ENCODE assay signal across 14 cellular contexts in the genomic region with DNA sequence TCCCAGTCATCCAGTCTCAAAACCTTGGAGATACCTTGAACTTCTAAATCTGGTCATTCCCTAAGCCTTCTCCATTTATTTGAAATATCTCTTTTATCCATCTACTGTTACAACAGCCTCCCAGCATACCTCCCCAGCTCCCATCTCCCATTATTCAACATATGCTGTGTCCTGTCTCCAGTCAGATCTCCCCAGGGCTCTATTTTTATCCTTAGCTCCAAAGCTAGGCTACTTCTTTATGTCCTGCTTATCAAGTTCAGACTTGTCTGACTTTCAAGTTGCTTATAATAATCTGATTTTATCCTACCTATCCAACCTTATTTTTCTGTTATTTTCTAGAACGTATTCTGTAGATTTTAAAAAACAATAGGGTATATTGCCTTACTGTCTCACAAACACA. TPM values are rescaled to one million over a fixed set of nuclear protein-coding genes. Genes with fewer than 3 reads are reported as not detected.
A peak's percentile ranks its signal among the peaks of the same experiment; 100 is the strongest.
DNase-seq lines count a peak whose midpoint lies in the region; ATAC-seq, FAIRE-seq and TF ChIP-seq lines count a peak whose summit lies in the region.
"Had no signal": no experiment of that assay in that cellular context is flagged by ENCODE, and none has a peak within 500 bp of the region (broad histone marks: within the 10 kb centered on the region; RNA-seq: fewer than 3 reads in every experiment).

No MANE protein-coding gene starts in this region.

- H3K36me3 ChIP-seq in RWPE2 (ENCODE audit: low read depth) (peaks cover 85% of the 10 kb centered on the region), psoas muscle (ENCODE audit: insufficient read depth in 1 of 2, low read depth in 1 of 2) (peaks cover under 1 to 77% of the 10 kb centered on the region in 2 donors)

- H3K27me3 ChIP-seq in RWPE2 (ENCODE audit: insufficient read depth, poor library complexity, severe bottlenecking) (no peaks in the 10 kb centered on the region), psoas muscle (ENCODE audit: insufficient read depth in 3 of 3, low read length in 2 of 3) (no peaks in the 10 kb centered on the region)

- no peak for TF ChIP-seq RAD21 in A549 (conservative IDR thresholded peaks at IDR 0.05 in 1 of 2, IDR thresholded peaks at IDR 0.05 in 1 of 2)

- TF ChIP-seq CTCF in A549 (IDR thresholded peaks at IDR 0.05) (no peak), RWPE2 (IDR thresholded peaks at IDR 0.05; ENCODE audit: poor library complexity, severe bottlenecking) (no peak), psoas muscle (IDR thresholded peaks at IDR 0.05) (no peak)

- no peak for TF ChIP-seq POLR2A in A549 (IDR thresholded peaks at IDR 0.05; ENCODE audit: low read length)

- DNase-seq in A549 (ENCODE audit: low read depth in 1 of 2, low spot score in 1 of 2) (no peak), RWPE2 (ENCODE audit: low spot score) (no peak), dedifferentiated amniotic fluid mesenchymal stem cell (ENCODE audit: extremely low spot score) (peak; percentile 5), psoas muscle (no peak), HT-29 (ENCODE audit: low spot score) (no peak), posterior cingulate gyrus (no peak), HEK293T (ENCODE audit: extremely low spot score) (no peak)
- DNase-seq: AML-193, DMS53, NCI-H1436 treated with DMSO at 0.1 percent for 48 hours, NCI-H2081, NCI-H446 treated with DMSO at 0.1 percent for 48 hours, NCI-H748 treated with DMSO at 0.1 percent for 48 hours, Right ventricle myocardium superior had no signal

- H3K9me3 ChIP-seq in A549: no peaks in the 10 kb centered on the region
- H3K9me3 ChIP-seq in RWPE2 (ENCODE audit: severe bottlenecking): no peaks in the 10 kb centered on the region
- H3K9me3 ChIP-seq in psoas muscle: no peaks in the 10 kb centered on the region

- CTCF ChIA-PET in A549 (lab: Yijun Ruan, JAX) (interaction anchor here (0.6 to 2.3 kb wide), 5 partner anchors 18 to 114 kb away, joined by 3 to 10 read pairs (median 4); no protein-coding TSS in a partner anchor), HEK293T (lab: Yijun Ruan, JAX) (no interaction called here)

- H3K4me1 ChIP-seq in A549: no peaks in the 10 kb centered on the region
- H3K4me1 ChIP-seq in RWPE2 (ENCODE audit: insufficient read depth, poor library complexity, severe bottlenecking): peaks cover 19% of the 10 kb centered on the region
- peaks cover 26% of the 10 kb centered on the region for H3K4me1 ChIP-seq in psoas muscle

- H3K4me3 ChIP-seq in A549: no peak overlapping the region
- H3K4me3 ChIP-seq in RWPE2 (ENCODE audit: severe bottlenecking): no peak overlapping the region
- no peak overlapping the region for H3K4me3 ChIP-seq in psoas muscle

- TF ChIP-seq EP300 in A549 (IDR thresholded peaks at IDR 0.05): no peak

- POLR2A ChIA-PET in A549 (lab: Yijun Ruan, JAX) (no interaction called here), HEK293T (lab: Yijun Ruan, JAX) (no interaction called here)

- no peak for ATAC-seq in A549
- peak; percentile 63; the same call in 2 of the 3 replicates for ATAC-seq in RWPE2 (ENCODE audit: low read depth)
- peak; percentile 56 to 82 (median 66) for ATAC-seq in psoas muscle

- FAIRE-seq in A549 (lab: Jason Lieb, UNC): peak; percentile 28

- intact Hi-C loops in psoas muscle (cut with DNase I): no loop called here
- intact Hi-C loops in posterior cingulate gyrus (cut with DNase I): no loop called here

- WGBS in A549 (ENCODE audit: missing lambda C conversion rate): 98% methylated on average over 1 of the region's 1 CpG
- 74 to 98% (median 94%) methylated on average over 1 of the region's 1 CpG for WGBS in psoas muscle, 3 donors

- H3K27ac ChIP-seq in A549 (no peak overlapping the region), RWPE2 (ENCODE audit: poor library complexity, severe bottlenecking) (peak overlapping the region; percentile 4), psoas muscle (peak overlapping the region; percentile 59)

- H3K4me2 ChIP-seq in A549: no peak overlapping the region

TF ChIP-seq in A549, 52 proteins besides CTCF, POLR2A, EP300 and RAD21 (continues in another document):
- TF ChIP-seq RFX5 (IDR thresholded peaks at IDR 0.05) (no peak), JUN (IDR thresholded peaks at IDR 0.05) (no peak), RCOR1 (IDR thresholded peaks at IDR 0.05; ENCODE audit: low read depth, low read length) (no peak), NR3C1 (IDR thresholded peaks at IDR 0.05) (no peak), CHD4 (IDR thresholded peaks at IDR 0.05; ENCODE audit: borderline replicate concordance) (no peak), MYC (IDR thresholded peaks at IDR 0.05; ENCODE audit: borderline replicate concordance, low read length) (no peak), ZC3H11A (IDR thresholded peaks at IDR 0.05) (no peak), SMC3 (IDR thresholded peaks at IDR 0.05) (no peak)
- TF ChIP-seq, protein P1, sequence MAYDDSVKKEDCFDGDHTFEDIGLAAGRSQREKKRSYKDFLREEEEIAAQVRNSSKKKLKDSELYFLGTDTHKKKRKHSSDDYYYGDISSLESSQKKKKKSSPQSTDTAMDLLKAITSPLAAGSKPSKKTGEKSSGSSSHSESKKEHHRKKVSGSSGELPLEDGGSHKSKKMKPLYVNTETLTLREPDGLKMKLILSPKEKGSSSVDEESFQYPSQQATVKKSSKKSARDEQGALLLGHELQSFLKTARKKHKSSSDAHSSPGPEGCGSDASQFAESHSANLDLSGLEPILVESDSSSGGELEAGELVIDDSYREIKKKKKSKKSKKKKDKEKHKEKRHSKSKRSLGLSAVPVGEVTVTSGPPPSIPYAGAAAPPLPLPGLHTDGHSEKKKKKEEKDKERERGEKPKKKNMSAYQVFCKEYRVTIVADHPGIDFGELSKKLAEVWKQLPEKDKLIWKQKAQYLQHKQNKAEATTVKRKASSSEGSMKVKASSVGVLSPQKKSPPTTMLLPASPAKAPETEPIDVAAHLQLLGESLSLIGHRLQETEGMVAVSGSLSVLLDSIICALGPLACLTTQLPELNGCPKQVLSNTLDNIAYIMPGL (CRISPR knock-in tag; IDR thresholded peaks at IDR 0.05; ENCODE audit: borderline replicate concordance): no peak
- TF ChIP-seq, protein P2, sequence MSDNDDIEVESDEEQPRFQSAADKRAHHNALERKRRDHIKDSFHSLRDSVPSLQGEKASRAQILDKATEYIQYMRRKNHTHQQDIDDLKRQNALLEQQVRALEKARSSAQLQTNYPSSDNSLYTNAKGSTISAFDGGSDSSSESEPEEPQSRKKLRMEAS (IDR thresholded peaks at IDR 0.05): no peak

TF ChIP-seq in HEK293T, 16 proteins besides CTCF, POLR2A, EP300 and RAD21:
- TF ChIP-seq SP1 (IDR thresholded peaks at IDR 0.05) (no peak), ARNT (IDR thresholded peaks at IDR 0.05) (no peak), NFRKB (IDR thresholded peaks at IDR 0.05) (no peak), FOXK2 (IDR thresholded peaks at IDR 0.05) (no peak), CTBP1 (IDR thresholded peaks at IDR 0.05; ENCODE audit: borderline replicate concordance) (no peak), FOXM1 (IDR thresholded peaks at IDR 0.05; ENCODE audit: borderline replicate concordance) (no peak), TARDBP (IDR thresholded peaks at IDR 0.05) (no peak), L3MBTL2 (conservative IDR thresholded peaks at IDR 0.05) (no peak), FOXA1 (IDR thresholded peaks at IDR 0.05) (no peak), ZNF384 (IDR thresholded peaks at IDR 0.05) (no peak), SUZ12 (IDR thresholded peaks at IDR 0.05) (no peak), HDGF (IDR thresholded peaks at IDR 0.05; ENCODE audit: borderline replicate concordance) (no peak), LEF1 (IDR thresholded peaks at IDR 0.05; ENCODE audit: borderline replicate concordance) (no peak)
- TF ChIP-seq, protein P3, sequence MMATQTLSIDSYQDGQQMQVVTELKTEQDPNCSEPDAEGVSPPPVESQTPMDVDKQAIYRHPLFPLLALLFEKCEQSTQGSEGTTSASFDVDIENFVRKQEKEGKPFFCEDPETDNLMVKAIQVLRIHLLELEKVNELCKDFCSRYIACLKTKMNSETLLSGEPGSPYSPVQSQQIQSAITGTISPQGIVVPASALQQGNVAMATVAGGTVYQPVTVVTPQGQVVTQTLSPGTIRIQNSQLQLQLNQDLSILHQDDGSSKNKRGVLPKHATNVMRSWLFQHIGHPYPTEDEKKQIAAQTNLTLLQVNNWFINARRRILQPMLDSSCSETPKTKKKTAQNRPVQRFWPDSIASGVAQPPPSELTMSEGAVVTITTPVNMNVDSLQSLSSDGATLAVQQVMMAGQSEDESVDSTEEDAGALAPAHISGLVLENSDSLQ (IDR thresholded peaks at IDR 0.05): no peak

RNA-seq across cellular contexts. Expression of a gene that starts 44.2 kb away (rescaled TPM):
- polyA plus RNA-seq in A549 (2011; rRNA removed): 168 and 181 TPM in 2 replicates
- 11.7 and 12.7 TPM in 2 replicates for polyA plus RNA-seq in A549 (2012; cell fraction: cytosol; rRNA removed)
- polyA plus RNA-seq in A549 (2012; cell fraction: nucleus; rRNA removed): 96.3 and 155 TPM in 2 replicates
- 100 to 108 TPM (median 103 TPM) in 3 replicates for polyA plus RNA-seq in A549 (2017; fragmentation: RNase III; extraction: RNeasy Plus Mini Kit Qiagen cat#74134 plus additional on column Dnase treatment)
- 215 and 230 TPM in 2 replicates for polyA minus RNA-seq in A549 (2011; rRNA and poly(A)+ RNA removed)
- 10 to 100 TPM; 39.7 to 72.2 (median 50.6) TPM for total RNA-seq in psoas muscle
- 10 to 100 TPM; 31.1 to 58.7 (median 37.7) TPM for polyA plus RNA-seq in psoas muscle
- 100 and 111 TPM in 2 replicates for total RNA-seq in HT-29 (2014; rRNA removed; shearing (Covaris generic))

Comparison
In these comparisons a context has a peak if more than half of its experiments do, and no peak if none do; other contexts are left out.
1. ATAC-seq: peak in RWPE2 (single experiment) and psoas muscle (4 of 4); none in A549 (0 of 2).
2. H3K27ac ChIP-seq: peak in RWPE2 (single experiment) and psoas muscle (single experiment); none in A549 (0 of 2).